10 cellular contexts compared by ENCODE assay signal in the genomic region with DNA sequence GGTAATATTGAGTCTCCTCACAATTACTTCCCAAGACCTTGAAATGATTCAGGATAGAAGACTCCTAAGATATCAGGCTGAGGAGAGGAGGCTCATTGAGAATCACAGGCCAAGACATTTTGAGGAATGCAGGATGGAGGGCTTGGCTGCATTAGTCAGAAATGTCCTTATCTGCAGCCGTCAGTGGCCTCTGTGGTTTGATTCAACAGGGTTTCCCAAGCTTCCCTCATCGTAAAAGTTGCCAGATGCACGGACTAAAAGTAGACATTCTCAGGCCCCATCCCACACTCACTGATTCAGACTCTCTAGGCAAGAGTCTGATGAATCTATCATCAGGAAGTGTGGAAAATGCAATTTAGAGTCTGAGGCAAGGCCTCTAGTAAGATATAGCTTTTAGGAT. TPM values are rescaled to one million over a fixed set of nuclear protein-coding genes. Genes with fewer than 3 reads are reported as not detected.
DNase-seq lines count a peak whose midpoint lies in the region; ATAC-seq, FAIRE-seq and TF ChIP-seq lines count a peak whose summit lies in the region.
"Had no signal": no experiment of that assay in that cellular context is flagged by ENCODE, and none has a peak within 500 bp of the region (broad histone marks: within the 10 kb centered on the region; RNA-seq: fewer than 3 reads in every experiment).

No MANE protein-coding gene starts in this region.

- H4K20me1 ChIP-seq in fibroblast of lung (ENCODE audit: control insufficient read depth, extremely low read depth, insufficient read depth, low read length) = no peaks in the 10 kb centered on the region

- H3K79me2 ChIP-seq in fibroblast of lung (ENCODE audit: control insufficient read depth, insufficient read depth, low read length) = no peaks in the 10 kb centered on the region

- no peak for ATAC-seq in HG03095 (IDR thresholded peaks at IDR 0.05; ENCODE audit: unreplicated experiment)
- ATAC-seq in GM19455 (IDR thresholded peaks at IDR 0.05; ENCODE audit: unreplicated experiment) = no peak

- no peak overlapping the region for H2AFZ ChIP-seq in fibroblast of lung (ENCODE audit: low read length)

- H3K4me1 ChIP-seq in fibroblast of lung (ENCODE audit: control insufficient read depth, extremely low read depth, insufficient read depth, low read length) = peaks cover 3% of the 10 kb centered on the region
- H3K4me1 ChIP-seq: suprapubic skin had no signal

- FAIRE-seq in H54 (lab: Jason Lieb, UNC) = peak; percentile 96

- TF ChIP-seq CTCF in fibroblast of lung (conservative IDR thresholded peaks at IDR 0.05 in 1 of 2, IDR thresholded peaks at IDR 0.05 in 1 of 2; ENCODE audit: low read depth in 1 of 2, low read length in 2 of 2) = no peak

- no peak overlapping the region for H3K27ac ChIP-seq in fibroblast of lung (ENCODE audit: insufficient read depth, low read length)
- H3K27ac ChIP-seq: suprapubic skin had no signal

- H3K4me3 ChIP-seq in fibroblast of lung (replicated peaks in 1 of 4; ENCODE audit: control extremely low read depth in 1 of 4, insufficient read depth in 1 of 4, low read depth in 3 of 4, low read length in 4 of 4) = no peak overlapping the region
- H3K4me3 ChIP-seq: suprapubic skin had no signal

- H3K36me3 ChIP-seq in fibroblast of lung (ENCODE audit: control insufficient read depth, insufficient read depth, low read length) = no peaks in the 10 kb centered on the region
- H3K36me3 ChIP-seq: suprapubic skin had no signal

- no peak overlapping the region for H3K9ac ChIP-seq in fibroblast of lung (ENCODE audit: insufficient read depth, low read length)

- no peaks in the 10 kb centered on the region for H3K27me3 ChIP-seq in fibroblast of lung (ENCODE audit: control insufficient read depth, insufficient read depth, low read length)
- H3K27me3 ChIP-seq: suprapubic skin had no signal

- no peaks in the 10 kb centered on the region for H3K9me3 ChIP-seq in fibroblast of lung (ENCODE audit: control insufficient read depth, insufficient read depth, low read depth, low read length)
- H3K9me3 ChIP-seq: suprapubic skin had no signal

- no peak for TF ChIP-seq POLR2A in H54 (IDR thresholded peaks at IDR 0.05; ENCODE audit: low read depth, low read length)

- peak; percentile 58 for DNase-seq in H54 (ENCODE audit: insufficient read length, low spot score)
- peak; percentile 96 for DNase-seq in RPMI7951 (ENCODE audit: low read depth)
- peak; percentile 76 to 100 for DNase-seq in fibroblast of lung (ENCODE audit: low read depth in 2 of 2)
- peak; percentile 55 for DNase-seq in renal cortical epithelial cell (ENCODE audit: low read depth)
- no peak for DNase-seq in SKM-1 treated with dmso at 0.1 percent for 144 hours (lab: John Stamatoyannopoulos, UW; ENCODE audit: unreplicated experiment)
- DNase-seq: activated CD4-positive, alpha-beta T cell treated with anti-CD3 and anti-CD28 coated beads, Interleukin-2, amount 10 ng/mL, durations not matched to agents 7 days and 5 days; Karpas-422 had no signal

- H3K4me2 ChIP-seq in fibroblast of lung (ENCODE audit: extremely low read depth, insufficient read depth, low read length) = no peak overlapping the region

RNA-seq across cellular contexts. Expression of a gene that starts 34.0 kb away (rescaled TPM):
- 0.10 TPM in 1 of 2 replicates, not detected in the other for total RNA-seq in RPMI7951 (2014; rRNA removed; shearing (Covaris generic))
- 0.26 and 1.5 TPM in 2 replicates for total RNA-seq in fibroblast of lung
- 0.63 and 6.9 TPM in 2 replicates for polyA plus RNA-seq in fibroblast of lung
- polyA plus RNA-seq in fibroblast of lung (2012) = 0.63 and 6.2 TPM in 2 replicates
- 1.8 and 13.0 TPM in 2 replicates for polyA minus RNA-seq in fibroblast of lung (ENCODE audit: low replicate concordance)
- total RNA-seq in renal cortical epithelial cell = 2.1 and 2.9 TPM in 2 replicates
